ENCODE assay signal across 1 cellular context in the genomic region with DNA sequence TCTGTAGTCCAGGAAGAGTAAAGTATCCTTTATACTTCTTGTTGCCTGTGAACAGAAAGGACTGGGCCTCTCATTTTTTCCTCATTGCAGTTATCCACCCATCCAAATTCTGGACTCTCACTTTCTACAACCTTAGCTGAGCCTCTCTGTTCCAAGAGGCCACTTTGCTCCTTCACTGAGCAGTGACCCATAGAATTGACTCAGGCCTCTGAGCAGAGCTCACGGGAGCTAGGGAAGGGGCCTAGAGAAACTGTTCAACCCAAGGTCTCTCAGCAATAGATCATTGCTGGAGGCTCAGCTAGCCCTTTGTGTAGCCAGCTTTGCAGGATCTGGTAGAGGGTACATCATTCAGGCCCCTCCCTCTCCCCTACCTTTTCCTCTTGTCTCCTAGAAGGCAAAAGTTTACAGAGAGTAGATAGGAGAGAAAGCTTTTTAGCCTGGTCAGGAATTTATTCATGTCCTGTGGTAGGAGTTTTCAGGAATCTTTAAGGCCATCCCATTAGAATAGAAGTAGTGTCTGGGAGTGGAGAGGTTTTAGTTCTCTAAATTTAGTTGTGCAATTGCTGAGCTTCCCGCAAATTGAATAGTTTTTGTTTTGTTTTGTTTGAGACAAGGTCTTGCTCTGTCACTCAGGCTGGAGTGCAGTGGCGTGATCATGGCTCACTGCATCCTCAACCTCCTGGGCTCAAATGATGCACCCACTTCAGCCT.
TF ChIP-seq lines count a peak whose summit lies in the region.

No MANE protein-coding gene starts in this region.

TF ChIP-seq in GM12878, 131 proteins besides CTCF, POLR2A, EP300 and RAD21 (continued from another document and continues in another):
- TF ChIP-seq, protein P1, sequence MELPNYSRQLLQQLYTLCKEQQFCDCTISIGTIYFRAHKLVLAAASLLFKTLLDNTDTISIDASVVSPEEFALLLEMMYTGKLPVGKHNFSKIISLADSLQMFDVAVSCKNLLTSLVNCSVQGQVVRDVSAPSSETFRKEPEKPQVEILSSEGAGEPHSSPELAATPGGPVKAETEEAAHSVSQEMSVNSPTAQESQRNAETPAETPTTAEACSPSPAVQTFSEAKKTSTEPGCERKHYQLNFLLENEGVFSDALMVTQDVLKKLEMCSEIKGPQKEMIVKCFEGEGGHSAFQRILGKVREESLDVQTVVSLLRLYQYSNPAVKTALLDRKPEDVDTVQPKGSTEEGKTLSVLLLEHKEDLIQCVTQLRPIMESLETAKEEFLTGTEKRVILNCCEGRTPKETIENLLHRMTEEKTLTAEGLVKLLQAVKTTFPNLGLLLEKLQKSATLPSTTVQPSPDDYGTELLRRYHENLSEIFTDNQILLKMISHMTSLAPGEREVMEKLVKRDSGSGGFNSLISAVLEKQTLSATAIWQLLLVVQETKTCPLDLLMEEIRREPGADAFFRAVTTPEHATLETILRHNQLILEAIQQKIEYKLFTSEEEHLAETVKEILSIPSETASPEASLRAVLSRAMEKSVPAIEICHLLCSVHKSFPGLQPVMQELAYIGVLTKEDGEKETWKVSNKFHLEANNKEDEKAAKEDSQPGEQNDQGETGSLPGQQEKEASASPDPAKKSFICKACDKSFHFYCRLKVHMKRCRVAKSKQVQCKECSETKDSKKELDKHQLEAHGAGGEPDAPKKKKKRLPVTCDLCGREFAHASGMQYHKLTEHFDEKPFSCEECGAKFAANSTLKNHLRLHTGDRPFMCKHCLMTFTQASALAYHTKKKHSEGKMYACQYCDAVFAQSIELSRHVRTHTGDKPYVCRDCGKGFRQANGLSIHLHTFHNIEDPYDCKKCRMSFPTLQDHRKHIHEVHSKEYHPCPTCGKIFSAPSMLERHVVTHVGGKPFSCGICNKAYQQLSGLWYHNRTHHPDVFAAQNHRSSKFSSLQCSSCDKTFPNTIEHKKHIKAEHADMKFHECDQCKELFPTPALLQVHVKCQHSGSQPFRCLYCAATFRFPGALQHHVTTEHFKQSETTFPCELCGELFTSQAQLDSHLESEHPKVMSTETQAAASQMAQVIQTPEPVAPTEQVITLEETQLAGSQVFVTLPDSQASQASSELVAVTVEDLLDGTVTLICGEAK (IDR thresholded peaks at IDR 0.05; ENCODE audit: borderline replicate concordance): no peak
- TF ChIP-seq, protein P2, sequence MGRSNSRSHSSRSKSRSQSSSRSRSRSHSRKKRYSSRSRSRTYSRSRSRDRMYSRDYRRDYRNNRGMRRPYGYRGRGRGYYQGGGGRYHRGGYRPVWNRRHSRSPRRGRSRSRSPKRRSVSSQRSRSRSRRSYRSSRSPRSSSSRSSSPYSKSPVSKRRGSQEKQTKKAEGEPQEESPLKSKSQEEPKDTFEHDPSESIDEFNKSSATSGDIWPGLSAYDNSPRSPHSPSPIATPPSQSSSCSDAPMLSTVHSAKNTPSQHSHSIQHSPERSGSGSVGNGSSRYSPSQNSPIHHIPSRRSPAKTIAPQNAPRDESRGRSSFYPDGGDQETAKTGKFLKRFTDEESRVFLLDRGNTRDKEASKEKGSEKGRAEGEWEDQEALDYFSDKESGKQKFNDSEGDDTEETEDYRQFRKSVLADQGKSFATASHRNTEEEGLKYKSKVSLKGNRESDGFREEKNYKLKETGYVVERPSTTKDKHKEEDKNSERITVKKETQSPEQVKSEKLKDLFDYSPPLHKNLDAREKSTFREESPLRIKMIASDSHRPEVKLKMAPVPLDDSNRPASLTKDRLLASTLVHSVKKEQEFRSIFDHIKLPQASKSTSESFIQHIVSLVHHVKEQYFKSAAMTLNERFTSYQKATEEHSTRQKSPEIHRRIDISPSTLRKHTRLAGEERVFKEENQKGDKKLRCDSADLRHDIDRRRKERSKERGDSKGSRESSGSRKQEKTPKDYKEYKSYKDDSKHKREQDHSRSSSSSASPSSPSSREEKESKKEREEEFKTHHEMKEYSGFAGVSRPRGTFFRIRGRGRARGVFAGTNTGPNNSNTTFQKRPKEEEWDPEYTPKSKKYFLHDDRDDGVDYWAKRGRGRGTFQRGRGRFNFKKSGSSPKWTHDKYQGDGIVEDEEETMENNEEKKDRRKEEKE (IDR thresholded peaks at IDR 0.05): no peak
- TF ChIP-seq, protein P3, sequence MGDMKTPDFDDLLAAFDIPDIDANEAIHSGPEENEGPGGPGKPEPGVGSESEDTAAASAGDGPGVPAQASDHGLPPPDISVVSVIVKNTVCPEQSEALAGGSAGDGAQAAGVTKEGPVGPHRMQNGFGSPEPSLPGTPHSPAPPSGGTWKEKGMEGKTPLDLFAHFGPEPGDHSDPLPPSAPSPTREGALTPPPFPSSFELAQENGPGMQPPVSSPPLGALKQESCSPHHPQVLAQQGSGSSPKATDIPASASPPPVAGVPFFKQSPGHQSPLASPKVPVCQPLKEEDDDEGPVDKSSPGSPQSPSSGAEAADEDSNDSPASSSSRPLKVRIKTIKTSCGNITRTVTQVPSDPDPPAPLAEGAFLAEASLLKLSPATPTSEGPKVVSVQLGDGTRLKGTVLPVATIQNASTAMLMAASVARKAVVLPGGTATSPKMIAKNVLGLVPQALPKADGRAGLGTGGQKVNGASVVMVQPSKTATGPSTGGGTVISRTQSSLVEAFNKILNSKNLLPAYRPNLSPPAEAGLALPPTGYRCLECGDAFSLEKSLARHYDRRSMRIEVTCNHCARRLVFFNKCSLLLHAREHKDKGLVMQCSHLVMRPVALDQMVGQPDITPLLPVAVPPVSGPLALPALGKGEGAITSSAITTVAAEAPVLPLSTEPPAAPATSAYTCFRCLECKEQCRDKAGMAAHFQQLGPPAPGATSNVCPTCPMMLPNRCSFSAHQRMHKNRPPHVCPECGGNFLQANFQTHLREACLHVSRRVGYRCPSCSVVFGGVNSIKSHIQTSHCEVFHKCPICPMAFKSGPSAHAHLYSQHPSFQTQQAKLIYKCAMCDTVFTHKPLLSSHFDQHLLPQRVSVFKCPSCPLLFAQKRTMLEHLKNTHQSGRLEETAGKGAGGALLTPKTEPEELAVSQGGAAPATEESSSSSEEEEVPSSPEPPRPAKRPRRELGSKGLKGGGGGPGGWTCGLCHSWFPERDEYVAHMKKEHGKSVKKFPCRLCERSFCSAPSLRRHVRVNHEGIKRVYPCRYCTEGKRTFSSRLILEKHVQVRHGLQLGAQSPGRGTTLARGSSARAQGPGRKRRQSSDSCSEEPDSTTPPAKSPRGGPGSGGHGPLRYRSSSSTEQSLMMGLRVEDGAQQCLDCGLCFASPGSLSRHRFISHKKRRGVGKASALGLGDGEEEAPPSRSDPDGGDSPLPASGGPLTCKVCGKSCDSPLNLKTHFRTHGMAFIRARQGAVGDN (IDR thresholded peaks at IDR 0.05): no peak; the same call in 1 of the 2 replicates
- TF ChIP-seq ZBED1 (IDR thresholded peaks at IDR 0.05; ENCODE audit: borderline replicate concordance) (no peak), NRF1 (conservative IDR thresholded peaks at IDR 0.05; ENCODE audit: low read depth, low read length) (no peak), GABPA (IDR thresholded peaks at IDR 0.05; ENCODE audit: low read depth) (no peak), CREB1 (IDR thresholded peaks at IDR 0.05; ENCODE audit: low read depth) (no peak), HCFC1 (IDR thresholded peaks at IDR 0.05; ENCODE audit: low read length) (no peak), BHLHE40 (IDR thresholded peaks at IDR 0.05; ENCODE audit: borderline replicate concordance in 1 of 2, low read depth in 2 of 2, low read length in 1 of 2) (0 out of 4 replicates have a peak, but pooled peaks of 1 of the 2 experiments have one; percentile 40), CBFB (IDR thresholded peaks at IDR 0.05; ENCODE audit: low read depth) (no peak), SP1 (IDR thresholded peaks at IDR 0.05; ENCODE audit: low read depth, low read length) (no peak), HDAC2 (IDR thresholded peaks at IDR 0.05) (no peak), IRF4 (IDR thresholded peaks at IDR 0.05; ENCODE audit: low read depth, low read length) (no peak), RBBP5 (conservative IDR thresholded peaks at IDR 0.05) (no peak), SUZ12 (IDR thresholded peaks at IDR 0.05; ENCODE audit: unreplicated experiment) (no peak), NR2C2 (IDR thresholded peaks at IDR 0.05; ENCODE audit: borderline replicate concordance, control insufficient read depth, insufficient read length, low read depth) (no peak), POLR2AphosphoS2 (IDR thresholded peaks at IDR 0.05; ENCODE audit: low read depth, low read length) (no peak), NBN (IDR thresholded peaks at IDR 0.05) (no peak), SMAD5 (IDR thresholded peaks at IDR 0.05; ENCODE audit: low read depth) (no peak), NR2C1 (IDR thresholded peaks at IDR 0.05) (no peak), IKZF1 (conservative IDR thresholded peaks at IDR 0.05) (peak; percentile 77; the same call in 1 of the 2 replicates), RB1 (IDR thresholded peaks at IDR 0.05; ENCODE audit: borderline replicate concordance) (no peak), RUNX3 (IDR thresholded peaks at IDR 0.05; ENCODE audit: low read length) (peak; percentile 17; the same call in 1 of the 2 replicates), BRCA1 (IDR thresholded peaks at IDR 0.05; ENCODE audit: low read depth, low read length) (no peak), EED (IDR thresholded peaks at IDR 0.05; ENCODE audit: low read depth) (peak; percentile 11; the same call in 1 of the 2 replicates), TBL1XR1 (IDR thresholded peaks at IDR 0.05; ENCODE audit: low read depth, low read length) (no peak), ESRRA (IDR thresholded peaks at IDR 0.05; ENCODE audit: low read length) (no peak), CREM (IDR thresholded peaks at IDR 0.05; ENCODE audit: low read depth) (no peak), BMI1 (IDR thresholded peaks at IDR 0.05; ENCODE audit: borderline replicate concordance) (no peak)
- TF ChIP-seq, protein P4, sequence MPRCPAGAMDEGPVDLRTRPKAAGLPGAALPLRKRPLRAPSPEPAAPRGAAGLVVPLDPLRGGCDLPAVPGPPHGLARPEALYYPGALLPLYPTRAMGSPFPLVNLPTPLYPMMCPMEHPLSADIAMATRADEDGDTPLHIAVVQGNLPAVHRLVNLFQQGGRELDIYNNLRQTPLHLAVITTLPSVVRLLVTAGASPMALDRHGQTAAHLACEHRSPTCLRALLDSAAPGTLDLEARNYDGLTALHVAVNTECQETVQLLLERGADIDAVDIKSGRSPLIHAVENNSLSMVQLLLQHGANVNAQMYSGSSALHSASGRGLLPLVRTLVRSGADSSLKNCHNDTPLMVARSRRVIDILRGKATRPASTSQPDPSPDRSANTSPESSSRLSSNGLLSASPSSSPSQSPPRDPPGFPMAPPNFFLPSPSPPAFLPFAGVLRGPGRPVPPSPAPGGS (IDR thresholded peaks at IDR 0.05; ENCODE audit: borderline replicate concordance, insufficient read depth, low read depth, low read length, poor library complexity, severe bottlenecking): no peak
- TF ChIP-seq, protein P5, sequence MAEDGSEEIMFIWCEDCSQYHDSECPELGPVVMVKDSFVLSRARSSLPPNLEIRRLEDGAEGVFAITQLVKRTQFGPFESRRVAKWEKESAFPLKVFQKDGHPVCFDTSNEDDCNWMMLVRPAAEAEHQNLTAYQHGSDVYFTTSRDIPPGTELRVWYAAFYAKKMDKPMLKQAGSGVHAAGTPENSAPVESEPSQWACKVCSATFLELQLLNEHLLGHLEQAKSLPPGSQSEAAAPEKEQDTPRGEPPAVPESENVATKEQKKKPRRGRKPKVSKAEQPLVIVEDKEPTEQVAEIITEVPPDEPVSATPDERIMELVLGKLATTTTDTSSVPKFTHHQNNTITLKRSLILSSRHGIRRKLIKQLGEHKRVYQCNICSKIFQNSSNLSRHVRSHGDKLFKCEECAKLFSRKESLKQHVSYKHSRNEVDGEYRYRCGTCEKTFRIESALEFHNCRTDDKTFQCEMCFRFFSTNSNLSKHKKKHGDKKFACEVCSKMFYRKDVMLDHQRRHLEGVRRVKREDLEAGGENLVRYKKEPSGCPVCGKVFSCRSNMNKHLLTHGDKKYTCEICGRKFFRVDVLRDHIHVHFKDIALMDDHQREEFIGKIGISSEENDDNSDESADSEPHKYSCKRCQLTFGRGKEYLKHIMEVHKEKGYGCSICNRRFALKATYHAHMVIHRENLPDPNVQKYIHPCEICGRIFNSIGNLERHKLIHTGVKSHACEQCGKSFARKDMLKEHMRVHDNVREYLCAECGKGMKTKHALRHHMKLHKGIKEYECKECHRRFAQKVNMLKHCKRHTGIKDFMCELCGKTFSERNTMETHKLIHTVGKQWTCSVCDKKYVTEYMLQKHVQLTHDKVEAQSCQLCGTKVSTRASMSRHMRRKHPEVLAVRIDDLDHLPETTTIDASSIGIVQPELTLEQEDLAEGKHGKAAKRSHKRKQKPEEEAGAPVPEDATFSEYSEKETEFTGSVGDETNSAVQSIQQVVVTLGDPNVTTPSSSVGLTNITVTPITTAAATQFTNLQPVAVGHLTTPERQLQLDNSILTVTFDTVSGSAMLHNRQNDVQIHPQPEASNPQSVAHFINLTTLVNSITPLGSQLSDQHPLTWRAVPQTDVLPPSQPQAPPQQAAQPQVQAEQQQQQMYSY (CRISPR knock-in tag; IDR thresholded peaks at IDR 0.05): no peak
- TF ChIP-seq, protein P6, sequence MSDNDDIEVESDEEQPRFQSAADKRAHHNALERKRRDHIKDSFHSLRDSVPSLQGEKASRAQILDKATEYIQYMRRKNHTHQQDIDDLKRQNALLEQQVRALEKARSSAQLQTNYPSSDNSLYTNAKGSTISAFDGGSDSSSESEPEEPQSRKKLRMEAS (IDR thresholded peaks at IDR 0.05; ENCODE audit: low read depth, low read length): no peak
- TF ChIP-seq, protein P7, sequence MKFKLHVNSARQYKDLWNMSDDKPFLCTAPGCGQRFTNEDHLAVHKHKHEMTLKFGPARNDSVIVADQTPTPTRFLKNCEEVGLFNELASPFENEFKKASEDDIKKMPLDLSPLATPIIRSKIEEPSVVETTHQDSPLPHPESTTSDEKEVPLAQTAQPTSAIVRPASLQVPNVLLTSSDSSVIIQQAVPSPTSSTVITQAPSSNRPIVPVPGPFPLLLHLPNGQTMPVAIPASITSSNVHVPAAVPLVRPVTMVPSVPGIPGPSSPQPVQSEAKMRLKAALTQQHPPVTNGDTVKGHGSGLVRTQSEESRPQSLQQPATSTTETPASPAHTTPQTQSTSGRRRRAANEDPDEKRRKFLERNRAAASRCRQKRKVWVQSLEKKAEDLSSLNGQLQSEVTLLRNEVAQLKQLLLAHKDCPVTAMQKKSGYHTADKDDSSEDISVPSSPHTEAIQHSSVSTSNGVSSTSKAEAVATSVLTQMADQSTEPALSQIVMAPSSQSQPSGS (IDR thresholded peaks at IDR 0.05; ENCODE audit: low read length): no peak
- TF ChIP-seq, protein P8, sequence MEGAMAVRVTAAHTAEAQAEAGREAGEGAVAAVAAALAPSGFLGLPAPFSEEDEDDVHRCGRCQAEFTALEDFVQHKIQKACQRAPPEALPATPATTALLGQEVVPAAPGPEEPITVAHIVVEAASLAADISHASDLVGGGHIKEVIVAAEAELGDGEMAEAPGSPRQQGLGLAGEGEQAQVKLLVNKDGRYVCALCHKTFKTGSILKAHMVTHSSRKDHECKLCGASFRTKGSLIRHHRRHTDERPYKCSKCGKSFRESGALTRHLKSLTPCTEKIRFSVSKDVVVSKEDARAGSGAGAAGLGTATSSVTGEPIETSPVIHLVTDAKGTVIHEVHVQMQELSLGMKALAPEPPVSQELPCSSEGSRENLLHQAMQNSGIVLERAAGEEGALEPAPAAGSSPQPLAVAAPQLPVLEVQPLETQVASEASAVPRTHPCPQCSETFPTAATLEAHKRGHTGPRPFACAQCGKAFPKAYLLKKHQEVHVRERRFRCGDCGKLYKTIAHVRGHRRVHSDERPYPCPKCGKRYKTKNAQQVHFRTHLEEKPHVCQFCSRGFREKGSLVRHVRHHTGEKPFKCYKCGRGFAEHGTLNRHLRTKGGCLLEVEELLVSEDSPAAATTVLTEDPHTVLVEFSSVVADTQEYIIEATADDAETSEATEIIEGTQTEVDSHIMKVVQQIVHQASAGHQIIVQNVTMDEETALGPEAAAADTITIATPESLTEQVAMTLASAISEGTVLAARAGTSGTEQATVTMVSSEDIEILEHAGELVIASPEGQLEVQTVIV (IDR thresholded peaks at IDR 0.05; ENCODE audit: borderline replicate concordance, partially characterized antibody): no peak
